Comparison of ENCODE assay signal across 28 cellular contexts in genomic region chr1:77953907-77954306, GRCh38.
"Had no signal": no experiment of that assay in that cellular context is flagged by ENCODE, and none has a peak within 500 bp of the region (broad histone marks: within the 10 kb centered on the region; RNA-seq: fewer than 3 reads in every experiment).

No MANE protein-coding gene starts in this region.

- H3K4me1 Mint-ChIP-seq: nephron had no signal

- H3K27me3 ChIP-seq: pancreas, sigmoid colon, tibial nerve, uterus had no signal

- FAIRE-seq: pancreas, small intestine had no signal

- H3K4me3 Mint-ChIP-seq: memory B cell; naive thymus-derived CD8-positive, alpha-beta T cell; nephron; neural crest cell; stimulated activated memory B cell treated with anti-CD40 and anti-IgM and Interleukin-4, amounts not matched to agents 10 μg/mL and 1 μg/mL and 100 μg/mL, for 72 hours; stimulated activated naive CD8-positive, alpha-beta T cell treated with anti-CD3 and anti-CD28 coated beads, Interleukin-15, amount 100 ng/mL, for 72 hours; type B pancreatic cell had no signal

- H3K9me3 Mint-ChIP-seq: memory B cell; naive thymus-derived CD8-positive, alpha-beta T cell; nephron; neural crest cell; stimulated activated memory B cell treated with anti-CD40 and anti-IgM and Interleukin-4, amounts not matched to agents 10 μg/mL and 1 μg/mL and 100 μg/mL, for 72 hours; stimulated activated naive CD8-positive, alpha-beta T cell treated with anti-CD3 and anti-CD28 coated beads, Interleukin-15, amount 100 ng/mL, for 72 hours; type B pancreatic cell had no signal

- ATAC-seq: mucosa of descending colon; naive thymus-derived CD8-positive, alpha-beta T cell; pancreas; right cardiac atrium; stimulated activated memory B cell treated with anti-CD40 and anti-IgM and Interleukin-4, amounts not matched to agents 10 μg/mL and 1 μg/mL and 100 μg/mL, for 72 hours; stimulated activated naive CD8-positive, alpha-beta T cell treated with anti-CD3 and anti-CD28 coated beads, Interleukin-15, amount 100 ng/mL, for 72 hours had no signal

- H3K36me3 ChIP-seq: uterus had no signal

- H3K27ac Mint-ChIP-seq: memory B cell; nephron; stimulated activated memory B cell treated with anti-CD40 and anti-IgM and Interleukin-4, amounts not matched to agents 10 μg/mL and 1 μg/mL and 100 μg/mL, for 72 hours; type B pancreatic cell had no signal

- H3K4me1 ChIP-seq: prostate gland, uterus had no signal

- H3K4me3 ChIP-seq: left ventricle myocardium inferior, lung, mucosa of descending colon, pancreas, prostate gland, sigmoid colon, tibial nerve, uterus had no signal

- H3K27ac ChIP-seq: left ventricle myocardium inferior, pancreas, prostate gland, sigmoid colon, tibial nerve, uterus had no signal

- DNase-seq: islet precursor cell; left ventricle myocardium inferior; midbrain; mucosa of descending colon; naive thymus-derived CD8-positive, alpha-beta T cell; nucleus accumbens; pancreas; posterior cingulate gyrus; retina; right cardiac atrium; sigmoid colon; small intestine; stimulated activated CD4-positive, alpha-beta T cell treated with anti-CD3 and anti-CD28 coated beads, Interleukin-1b, Interleukin-23, amount 100 ng/mL, for 48 hours; stimulated activated CD4-positive, alpha-beta T cell treated with anti-CD3 and anti-CD28 coated beads, Interleukin-2, amount 100 ng/mL, for 48 hours; stimulated activated CD4-positive, alpha-beta T cell treated with anti-CD3 and anti-CD28 coated beads, Interleukin-4, amount 100 ng/mL, for 4 hours; stimulated activated CD8-positive, alpha-beta memory T cell treated with anti-CD3 and anti-CD28 coated beads, Interleukin-4, amount 100 ng/mL, for 48 hours; stimulated activated naive CD4-positive, alpha-beta T cell treated with Interleukin-2 at 50 U/mL for 16 hours; stimulated activated naive CD8-positive, alpha-beta T cell treated with anti-CD3 and anti-CD28 coated beads, Interleukin-15, amount 100 ng/mL, for 72 hours; substantia nigra; uterus had no signal

- H3K9me3 ChIP-seq: left ventricle myocardium inferior, mucosa of descending colon, pancreas, prostate gland, sigmoid colon, tibial nerve, uterus had no signal

- H3K27me3 Mint-ChIP-seq: memory B cell; naive thymus-derived CD8-positive, alpha-beta T cell; stimulated activated memory B cell treated with anti-CD40 and anti-IgM and Interleukin-4, amounts not matched to agents 10 μg/mL and 1 μg/mL and 100 μg/mL, for 72 hours; stimulated activated naive CD8-positive, alpha-beta T cell treated with anti-CD3 and anti-CD28 coated beads, Interleukin-15, amount 100 ng/mL, for 72 hours; type B pancreatic cell had no signal
